ENCODE assay signal across 1 cellular context in genomic region chr2:195513119-195513518, GRCh38.
TF ChIP-seq lines count a peak whose summit lies in the region.

No MANE protein-coding gene starts in this region.

TF ChIP-seq in K562, 482 proteins besides CTCF, POLR2A, EP300 and RAD21 (continued from another document and continues in another):
- TF ChIP-seq NR2C1 (IDR thresholded peaks at IDR 0.05) (peak; percentile 46; the same call in 1 of the 2 replicates), NR2C1 (tag; IDR thresholded peaks at IDR 0.05) (peak; percentile 84), CREB1 (IDR thresholded peaks at IDR 0.05) (peak; percentile 81), CREB1 (CRISPR knock-in tag; IDR thresholded peaks at IDR 0.05) (no peak), MAX (CRISPR knock-in tag; IDR thresholded peaks at IDR 0.05) (peak; percentile 27; the same call in 1 of the 2 replicates), SMAD1 (IDR thresholded peaks at IDR 0.05; ENCODE audit: low read depth, low read length, partially characterized antibody) (no peak), RNF219 (CRISPR knock-in tag; IDR thresholded peaks at IDR 0.05) (no peak), ZNF76 (CRISPR knock-in tag; IDR thresholded peaks at IDR 0.05; ENCODE audit: borderline replicate concordance) (no peak), NFIX (CRISPR knock-in tag; IDR thresholded peaks at IDR 0.05; ENCODE audit: low read depth) (no peak), GATAD2B (IDR thresholded peaks at IDR 0.05; ENCODE audit: borderline replicate concordance) (peak; percentile 12; the same call in 1 of the 2 replicates), TBL1XR1 (IDR thresholded peaks at IDR 0.05; ENCODE audit: low read length in 2 of 2) (peak in 1 of 2 experiments; percentile 88; a peak in 2 of 4 replicates), RBM25 (IDR thresholded peaks at IDR 0.05; ENCODE audit: low read depth, low read length, severe bottlenecking) (no peak), SIX5 (IDR thresholded peaks at IDR 0.05; ENCODE audit: borderline replicate concordance in 1 of 2, insufficient read depth in 1 of 2, low read depth in 1 of 2, low read length in 2 of 2) (no peak), HMBOX1 (IDR thresholded peaks at IDR 0.05) (peak; percentile 29; the same call in 1 of the 2 replicates), SP2 (IDR thresholded peaks at IDR 0.05; ENCODE audit: extremely low read depth, low read depth, low read length, poor library complexity, severe bottlenecking) (no peak), GTF2E2 (tag; IDR thresholded peaks at IDR 0.05) (no peak), CBFB (CRISPR knock-in tag; IDR thresholded peaks at IDR 0.05) (no peak), BCOR (IDR thresholded peaks at IDR 0.05) (peak; percentile 43; the same call in 1 of the 2 replicates), TCF3 (CRISPR knock-in tag; IDR thresholded peaks at IDR 0.05) (peak; percentile 96), ETV6 (IDR thresholded peaks at IDR 0.05; ENCODE audit: borderline replicate concordance in 1 of 2, low read depth in 2 of 2, low read length in 1 of 2) (no peak), ETV6 (CRISPR knock-in tag; IDR thresholded peaks at IDR 0.05; ENCODE audit: borderline replicate concordance) (no peak), ZNF764 (CRISPR knock-in tag; IDR thresholded peaks at IDR 0.05; ENCODE audit: low read depth) (no peak), CHAMP1 (IDR thresholded peaks at IDR 0.05) (peak; percentile 79), ZNF3 (CRISPR knock-in tag; IDR thresholded peaks at IDR 0.05) (no peak), EHMT2 (IDR thresholded peaks at IDR 0.05) (peak; percentile 71; the same call in 1 of the 2 replicates), CC2D1A (IDR thresholded peaks at IDR 0.05) (peak; percentile 90), WHSC1 (IDR thresholded peaks at IDR 0.05; ENCODE audit: low read length) (no peak), CHD7 (IDR thresholded peaks at IDR 0.05; ENCODE audit: low read depth, low read length) (no peak), HMGN3 (IDR thresholded peaks at IDR 0.05; ENCODE audit: borderline replicate concordance, extremely low read depth, insufficient read length, low read depth, low read length) (no peak), E2F3 (CRISPR knock-in tag; IDR thresholded peaks at IDR 0.05) (no peak), RNF2 (IDR thresholded peaks at IDR 0.05) (peak; percentile 97), ZNF143 (CRISPR knock-in tag; IDR thresholded peaks at IDR 0.05) (no peak), EWSR1 (IDR thresholded peaks at IDR 0.05; ENCODE audit: borderline replicate concordance, low read depth, partially characterized antibody) (no peak), HLTF (IDR thresholded peaks at IDR 0.05) (no peak), HBP1 (CRISPR knock-in tag; IDR thresholded peaks at IDR 0.05) (0 out of 2 replicates have a peak, but pooled peaks have one; percentile 5), SMAD3 (CRISPR knock-in tag; conservative IDR thresholded peaks at IDR 0.05) (peak; percentile 49; the same call in 1 of the 2 replicates), HNRNPLL (IDR thresholded peaks at IDR 0.05; ENCODE audit: low read depth, low read length, poor library complexity, severe bottlenecking) (no peak)
